ENCODE assay signal across 8 cellular contexts in genomic region chr12:1593232-1594044, GRCh38. TPM values are rescaled to one million over a fixed set of nuclear protein-coding genes. Genes with fewer than 3 reads are reported as not detected.
DNase-seq lines count a peak whose midpoint lies in the region; ATAC-seq and TF ChIP-seq lines count a peak whose summit lies in the region.

No MANE protein-coding gene starts in this region.

- no peaks in the 10 kb centered on the region for H3K27me3 ChIP-seq in WERI-Rb-1 (ENCODE audit: insufficient read depth, low read depth, severe bottlenecking)
- H3K27me3 ChIP-seq in left lung: no peaks in the 10 kb centered on the region

- H3K4me3 ChIP-seq in WERI-Rb-1 (ENCODE audit: low read depth, low read length) (peak overlapping the region; percentile 55), left lung (peak overlapping the region; percentile 73 to 81)

- intact Hi-C loops in left lung (cut with DNase I): no loop called here

- peaks cover 3% of the 10 kb centered on the region for H3K36me3 Mint-ChIP-seq in IgD-negative memory B cell

- H3K4me1 ChIP-seq in left lung: peaks cover 22 to 63% of the 10 kb centered on the region in 2 donors

- H3K9me3 Mint-ChIP-seq in IgD-negative memory B cell: no peaks in the 10 kb centered on the region

- no peaks in the 10 kb centered on the region for H3K27me3 Mint-ChIP-seq in IgD-negative memory B cell

- DNase-seq in DMS53 (lab: John Stamatoyannopoulos, UW) (peak; percentile 94), WERI-Rb-1 (peak; percentile 38), left lung (peak; percentile 63 to 88), NCI-H2196 (lab: John Stamatoyannopoulos, UW; ENCODE audit: unreplicated experiment) (no peak)
- DNase-seq in central memory CD4-positive, alpha-beta T cell: peak; percentile 65
- DNase-seq in stimulated activated CD4-positive, alpha-beta T cell treated with anti-CD3 and anti-CD28 coated beads, Interleukin-4, amount 100 ng/mL, for 48 hours (ENCODE audit: low read depth in 2 of 2): peak; percentile 30 to 50

- TF ChIP-seq CTCF in WERI-Rb-1 (IDR thresholded peaks at IDR 0.05; ENCODE audit: low read depth, low read length): no peak
- no peak for TF ChIP-seq CTCF in left lung (IDR thresholded peaks at IDR 0.05)

- ATAC-seq in GM21576 (IDR thresholded peaks at IDR 0.05; ENCODE audit: unreplicated experiment): peak; percentile 28
- peak; percentile 57 for ATAC-seq in left lung

- H3K9me3 ChIP-seq in WERI-Rb-1 (ENCODE audit: severe bottlenecking): no peaks in the 10 kb centered on the region
- no peaks in the 10 kb centered on the region for H3K9me3 ChIP-seq in left lung

- peak overlapping the region; percentile 89 to 98 (median 94) for H3K4me3 Mint-ChIP-seq in IgD-negative memory B cell

- H3K27ac ChIP-seq in WERI-Rb-1 (no peak overlapping the region), left lung (peak overlapping the region; percentile 96 to 97)

- H3K36me3 ChIP-seq in WERI-Rb-1: peaks cover 9% of the 10 kb centered on the region
- no peaks in the 10 kb centered on the region for H3K36me3 ChIP-seq in left lung

- H3K4me1 Mint-ChIP-seq in IgD-negative memory B cell: peaks cover 32 to 44% (median 41%) of the 10 kb centered on the region in 3 donors

- H3K27ac Mint-ChIP-seq in IgD-negative memory B cell: peak overlapping the region; percentile 89 to 95 (median 91)

RNA-seq across cellular contexts. Expression of gene FBXL14, which starts 0.9 kb away (rescaled TPM):
- polyA plus RNA-seq in IgD-negative memory B cell: 20.5 TPM
- 10 to 100 TPM; 11.5 to 15.5 TPM for total RNA-seq in left lung

RNA-seq across cellular contexts. Expression of gene WNT5B, which starts 35.6 kb away (rescaled TPM):
- polyA plus RNA-seq in IgD-negative memory B cell: 0.33 TPM
- total RNA-seq in left lung: 1 to 10 TPM; 3.3 to 4.5 TPM
